ENCODE assay signal across 11 cellular contexts in the genomic region with DNA sequence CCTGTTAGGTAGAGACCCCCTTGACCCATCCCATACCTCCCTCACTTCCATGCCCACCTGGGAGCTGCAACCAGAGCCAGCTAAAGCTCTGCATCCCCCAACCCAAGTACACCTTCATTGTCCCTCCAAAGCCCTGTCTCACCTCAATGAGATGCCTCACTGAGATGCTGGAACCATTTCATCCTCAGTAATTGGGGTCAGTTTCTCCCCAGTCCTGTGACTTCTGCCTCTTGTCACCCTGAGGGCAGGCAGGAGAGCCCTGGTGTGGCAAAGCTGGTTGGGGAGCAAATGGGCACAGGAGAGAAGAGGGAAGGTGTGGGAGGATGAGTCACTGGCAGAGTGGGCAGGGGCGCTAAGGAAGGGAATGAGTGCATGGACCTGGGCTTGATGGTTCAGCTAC. TPM values are rescaled to one million over a fixed set of nuclear protein-coding genes. Genes with fewer than 3 reads are reported as not detected.
A peak's percentile ranks its signal among the peaks of the same experiment; 100 is the strongest.
DNase-seq lines count a peak whose midpoint lies in the region; ATAC-seq lines count a peak whose summit lies in the region.
"Had no signal": no experiment of that assay in that cellular context is flagged by ENCODE, and none has a peak within 500 bp of the region (broad histone marks: within the 10 kb centered on the region; RNA-seq: fewer than 3 reads in every experiment).

No MANE protein-coding gene starts in this region.

- H3K27me3 ChIP-seq in naive thymus-derived CD4-positive, alpha-beta T cell (ENCODE audit: control insufficient read depth in 2 of 2, insufficient read depth in 2 of 2, low read length in 2 of 2) = no peaks in the 10 kb centered on the region

- peaks cover 32% of the 10 kb centered on the region for H3K4me1 Mint-ChIP-seq in activated naive CD4-positive, alpha-beta T cell treated with anti-CD3 and anti-CD28 coated beads, Interleukin-2, amount 10 ng/mL, durations not matched to agents 7 days and 5 days
- peaks cover 0 to 38% (median 18%) of the 10 kb centered on the region in 7 donors for H3K4me1 Mint-ChIP-seq in naive thymus-derived CD4-positive, alpha-beta T cell

- H3K9me3 Mint-ChIP-seq in activated naive CD4-positive, alpha-beta T cell treated with anti-CD3 and anti-CD28 coated beads, Interleukin-2, amount 10 ng/mL, durations not matched to agents 7 days and 5 days = no peaks in the 10 kb centered on the region
- no peaks in the 10 kb centered on the region for H3K9me3 Mint-ChIP-seq in naive thymus-derived CD4-positive, alpha-beta T cell

- CTCF ChIA-PET in activated naive CD4-positive, alpha-beta T cell treated with anti-CD3 and anti-CD28 coated beads, Interleukin-2, amount 10 ng/mL, durations not matched to agents 7 days and 5 days (lab: Charles Lee) = interaction anchor here (0.7 to 9.9 kb wide), 13 partner anchors 8 to 96 kb away, joined by 3 to 94 read pairs (median 7); partner anchors contain the start of gene SLC20A1
- CTCF ChIA-PET in naive thymus-derived CD4-positive, alpha-beta T cell (lab: Charles Lee) = interaction anchor here (1.0 to 8.9 kb wide), 6 partner anchors 33 to 106 kb away, joined by 3 to 183 read pairs (median 6); no protein-coding TSS in a partner anchor

- H3K4me3 ChIP-seq in naive thymus-derived CD4-positive, alpha-beta T cell (ENCODE audit: low read length) = no peak overlapping the region

- H3K36me3 Mint-ChIP-seq in activated naive CD4-positive, alpha-beta T cell treated with anti-CD3 and anti-CD28 coated beads, Interleukin-2, amount 10 ng/mL, durations not matched to agents 7 days and 5 days = no peaks in the 10 kb centered on the region
- H3K36me3 Mint-ChIP-seq in naive thymus-derived CD4-positive, alpha-beta T cell = no peaks in the 10 kb centered on the region

- H3K36me3 ChIP-seq in naive thymus-derived CD4-positive, alpha-beta T cell (ENCODE audit: control insufficient read depth in 2 of 3, insufficient read depth in 3 of 3, low read length in 3 of 3) = no peaks in the 10 kb centered on the region

- H3K4me1 ChIP-seq in naive thymus-derived CD4-positive, alpha-beta T cell (ENCODE audit: control insufficient read depth in 2 of 2, insufficient read depth in 2 of 2, low read length in 2 of 2) = peaks cover 6 to 16% of the 10 kb centered on the region in 2 donors

- no peak for ATAC-seq in naive thymus-derived CD4-positive, alpha-beta T cell
- ATAC-seq in HG03025 (IDR thresholded peaks at IDR 0.05; ENCODE audit: low FRiP score, unreplicated experiment) (no peak), GM18502 (IDR thresholded peaks at IDR 0.05; ENCODE audit: poor library complexity, unreplicated experiment) (no peak)

- POLR2A ChIA-PET in naive thymus-derived CD4-positive, alpha-beta T cell (lab: Charles Lee) = interaction anchor here (0.6 to 1.7 kb wide), 3 partner anchors 14 to 210 kb away, joined by 3 to 9 read pairs (median 3); no protein-coding TSS in a partner anchor

- peaks cover 28% of the 10 kb centered on the region for H3K27me3 Mint-ChIP-seq in activated naive CD4-positive, alpha-beta T cell treated with anti-CD3 and anti-CD28 coated beads, Interleukin-2, amount 10 ng/mL, durations not matched to agents 7 days and 5 days
- no peaks in the 10 kb centered on the region for H3K27me3 Mint-ChIP-seq in naive thymus-derived CD4-positive, alpha-beta T cell

- peak overlapping the region; percentile 75 for H3K27ac Mint-ChIP-seq in activated naive CD4-positive, alpha-beta T cell treated with anti-CD3 and anti-CD28 coated beads, Interleukin-2, amount 10 ng/mL, durations not matched to agents 7 days and 5 days
- peak overlapping the region in 6 of 9 donors; percentile 45 to 91 (median 56) for H3K27ac Mint-ChIP-seq in naive thymus-derived CD4-positive, alpha-beta T cell

- intact Hi-C loops in naive thymus-derived CD4-positive, alpha-beta T cell (cut with micrococcal nuclease) = loop anchor here (1.0 to 5.0 kb wide), 3 partner anchors 13 to 211 kb away; partner anchors contain the start of gene TTL (in 1 of the 2)

- peak; percentile 58 for DNase-seq in stimulated activated naive CD4-positive, alpha-beta T cell treated with Interleukin-2 at 50 U/mL for 16 hours (lab: John Stamatoyannopoulos, UW)
- no peak for DNase-seq in stimulated activated naive CD4-positive, alpha-beta T cell (lab: John Stamatoyannopoulos, UW)
- no peak for DNase-seq in activated naive CD4-positive, alpha-beta T cell treated with anti-CD3 and anti-CD28 coated beads, Interleukin-2, amount 10 ng/mL, durations not matched to agents 7 days and 5 days
- peak in 1 of 9 donors; percentile 64 for DNase-seq in naive thymus-derived CD4-positive, alpha-beta T cell
- DNase-seq in SIG-M5 (lab: John Stamatoyannopoulos, UW) (no peak), DMS 273 (lab: John Stamatoyannopoulos, UW; ENCODE audit: unreplicated experiment) (no peak)

- H3K27ac ChIP-seq in naive thymus-derived CD4-positive, alpha-beta T cell (ENCODE audit: low read depth, low read length) = no peak overlapping the region
- H3K27ac ChIP-seq: VCaP had no signal

- H3K9me3 ChIP-seq in naive thymus-derived CD4-positive, alpha-beta T cell (ENCODE audit: control insufficient read depth in 2 of 3, low read length in 3 of 3) = no peaks in the 10 kb centered on the region

- H3K4me3 Mint-ChIP-seq in activated naive CD4-positive, alpha-beta T cell treated with anti-CD3 and anti-CD28 coated beads, Interleukin-2, amount 10 ng/mL, durations not matched to agents 7 days and 5 days = no peak overlapping the region
- peak overlapping the region in 1 of 10 donors; percentile 78 for H3K4me3 Mint-ChIP-seq in naive thymus-derived CD4-positive, alpha-beta T cell

RNA-seq across cellular contexts. Expression of gene NT5DC4, which starts 27.9 kb away (rescaled TPM):
- total RNA-seq in naive thymus-derived CD4-positive, alpha-beta T cell = under 1 TPM in 1 of 5 experiments, not detected in 4; 0.56 TPM
- not detected for polyA plus RNA-seq in naive thymus-derived CD4-positive, alpha-beta T cell
- polyA plus RNA-seq: BJ, neural cell had no signal

RNA-seq across cellular contexts. Expression of gene SLC20A1, which starts 47.2 kb away (rescaled TPM):
- 100 to 1,000 TPM in 3 of 5 experiments, 10 to 100 TPM in 2; 94.4 to 164 (median 120) TPM for total RNA-seq in naive thymus-derived CD4-positive, alpha-beta T cell
- 10 to 100 TPM; 32.8 to 39.3 TPM for polyA plus RNA-seq in naive thymus-derived CD4-positive, alpha-beta T cell
